ENCODE assay signal across 34 cellular contexts in genomic region chr17:47674503-47674902, GRCh38. TPM values are rescaled to one million over a fixed set of nuclear protein-coding genes. Genes with fewer than 3 reads are reported as not detected.
A peak's percentile ranks its signal among the peaks of the same experiment; 100 is the strongest.
DNase-seq lines count a peak whose midpoint lies in the region; ATAC-seq and TF ChIP-seq lines count a peak whose summit lies in the region.
"Had no signal": no experiment of that assay in that cellular context is flagged by ENCODE, and none has a peak within 500 bp of the region (broad histone marks: within the 10 kb centered on the region; RNA-seq: fewer than 3 reads in every experiment).

No MANE protein-coding gene starts in this region.

- H3K27me3 ChIP-seq in CD4-positive, alpha-beta T cell (ENCODE audit: control insufficient read depth, insufficient read depth, low read length), result no peaks in the 10 kb centered on the region
- no peaks in the 10 kb centered on the region for H3K27me3 ChIP-seq in colonic mucosa
- H3K27me3 ChIP-seq: esophagus muscularis mucosa, foreskin keratinocyte, heart left ventricle had no signal

- no peaks in the 10 kb centered on the region for H3K9me3 ChIP-seq in CD4-positive, alpha-beta T cell (ENCODE audit: control insufficient read depth, low read length)
- H3K9me3 ChIP-seq in colonic mucosa, result no peaks in the 10 kb centered on the region
- H3K9me3 ChIP-seq: esophagus muscularis mucosa, heart left ventricle, lower lobe of right lung had no signal

- H3K4me3 Mint-ChIP-seq in activated CD4-positive, alpha-beta T cell treated with anti-CD3 and anti-CD28 coated beads for 36 hours, result no peak overlapping the region
- no peak overlapping the region for H3K4me3 Mint-ChIP-seq in CD4-positive, alpha-beta T cell
- no peak overlapping the region for H3K4me3 Mint-ChIP-seq in activated CD8-positive, alpha-beta T cell treated with anti-CD3 and anti-CD28 coated beads for 36 hours
- no peak overlapping the region for H3K4me3 Mint-ChIP-seq in natural killer cell
- H3K4me3 Mint-ChIP-seq: activated naive CD8-positive, alpha-beta T cell treated with anti-CD3 and anti-CD28 coated beads, Interleukin-2, amount 10 ng/mL, durations not matched to agents 7 days and 5 days; CD14-positive monocyte; dendritic cell treated with granulocyte-macrophage colony-stimulating factor and Interleukin-4, amounts not matched to agents 40 ng/mL and 50 ng/mL, for 4 days; GM23338; stimulated activated memory B cell treated with anti-CD40 and anti-IgM and Interleukin-4, amounts not matched to agents 10 μg/mL and 1 μg/mL and 100 μg/mL, for 72 hours had no signal

- intact Hi-C loops in activated CD4-positive, alpha-beta T cell treated with anti-CD3 and anti-CD28 coated beads for 36 hours (cut with DNase I, micrococcal nuclease), result no loop called here
- intact Hi-C loops in CD4-positive, alpha-beta T cell (cut with DNase I, micrococcal nuclease), result no loop called here
- intact Hi-C loops in activated CD8-positive, alpha-beta T cell treated with anti-CD3 and anti-CD28 coated beads for 36 hours (cut with micrococcal nuclease), result no loop called here
- intact Hi-C loops in natural killer cell (cut with micrococcal nuclease), result no loop called here
- intact Hi-C loops in colonic mucosa (cut with DNase I), result no loop called here

- DNase-seq in activated CD4-positive, alpha-beta T cell treated with anti-CD3 and anti-CD28 coated beads for 36 hours, result no peak
- DNase-seq in activated CD4-positive, alpha-beta T cell treated with anti-CD3 and anti-CD28 coated beads, Interleukin-2, amount 50 U/mL, for 4 hours, result no peak
- no peak for DNase-seq in CD4-positive, alpha-beta T cell
- no peak for DNase-seq in activated CD8-positive, alpha-beta T cell treated with anti-CD3 and anti-CD28 coated beads for 36 hours
- no peak for DNase-seq in natural killer cell
- no peak for DNase-seq in colonic mucosa
- DNase-seq in activated effector memory CD4-positive, alpha-beta T cell treated with anti-CD3 and anti-CD28 coated beads, Interleukin-2, amount 50 U/mL, for 16 hours, result no peak
- no peak for DNase-seq in omental fat pad (ENCODE audit: low spot score)
- DNase-seq: activated CD4-positive, alpha-beta T cell treated with anti-CD3 and anti-CD28 coated beads, Interleukin-2, amount 50 U/mL, for 1 hour; activated naive CD8-positive, alpha-beta T cell treated with anti-CD3 and anti-CD28 coated beads, Interleukin-2, amount 10 ng/mL, durations not matched to agents 7 days and 5 days; central memory CD4-positive, alpha-beta T cell; EL; foreskin keratinocyte; heart left ventricle; IMR-90; kidney glomerular epithelial cell; lower lobe of right lung; NCI-H1092 treated with DMSO at 0.1 percent for 48 hours; NCI-H187 treated with DMSO at 0.1 percent for 48 hours; NCI-H2171 treated with DMSO at 0.1 percent for 48 hours; NCI-H524; right cardiac atrium; SIG-M5; stimulated activated CD4-positive, alpha-beta T cell treated with anti-CD3 and anti-CD28 coated beads, Interleukin-12 subunit alpha, Interleukin-12 subunit beta, amount 100 ng/mL, for 4 hours; stimulated activated CD4-positive, alpha-beta T cell treated with anti-CD3 and anti-CD28 coated beads, Interleukin-4, amount 100 ng/mL, for 24 hours; T-helper 9 cell; WERI-Rb-1 had no signal

- no peak overlapping the region for H3K27ac ChIP-seq in CD4-positive, alpha-beta T cell (ENCODE audit: low read depth, low read length)
- H3K27ac ChIP-seq in colonic mucosa, result no peak overlapping the region
- H3K27ac ChIP-seq: 22Rv1, esophagus muscularis mucosa, foreskin keratinocyte, heart left ventricle, lower lobe of right lung, WERI-Rb-1 had no signal

- H3K9me3 Mint-ChIP-seq in activated CD4-positive, alpha-beta T cell treated with anti-CD3 and anti-CD28 coated beads for 36 hours (ENCODE audit: low read depth), result no peaks in the 10 kb centered on the region
- H3K9me3 Mint-ChIP-seq in CD4-positive, alpha-beta T cell, result no peaks in the 10 kb centered on the region
- no peaks in the 10 kb centered on the region for H3K9me3 Mint-ChIP-seq in activated CD8-positive, alpha-beta T cell treated with anti-CD3 and anti-CD28 coated beads for 36 hours
- H3K9me3 Mint-ChIP-seq in natural killer cell, result no peaks in the 10 kb centered on the region
- H3K9me3 Mint-ChIP-seq: activated naive CD8-positive, alpha-beta T cell treated with anti-CD3 and anti-CD28 coated beads, Interleukin-2, amount 10 ng/mL, durations not matched to agents 7 days and 5 days; CD14-positive monocyte; dendritic cell treated with granulocyte-macrophage colony-stimulating factor and Interleukin-4, amounts not matched to agents 40 ng/mL and 50 ng/mL, for 4 days; GM23338; stimulated activated memory B cell treated with anti-CD40 and anti-IgM and Interleukin-4, amounts not matched to agents 10 μg/mL and 1 μg/mL and 100 μg/mL, for 72 hours had no signal

- CTCF ChIA-PET in activated CD4-positive, alpha-beta T cell treated with anti-CD3 and anti-CD28 coated beads for 36 hours (lab: Charles Lee), result interaction anchor here (0.7 to 9.3 kb wide), 10 partner anchors 9 to 116 kb away, joined by 3 to 68 read pairs (median 3); no protein-coding TSS in a partner anchor
- CTCF ChIA-PET in CD4-positive, alpha-beta T cell (lab: Charles Lee), result interaction anchor here (0.9 to 1.1 kb wide), 2 partner anchors 10 to 58 kb away, joined by 3 to 7 read pairs; partner anchors contain the start of gene TBX21
- CTCF ChIA-PET in activated CD8-positive, alpha-beta T cell treated with anti-CD3 and anti-CD28 coated beads for 36 hours (lab: Charles Lee), result interaction anchor here (0.7 to 2.1 kb wide), 8 partner anchors 10 to 127 kb away, joined by 3 to 28 read pairs (median 4); no protein-coding TSS in a partner anchor

- H3K9ac ChIP-seq in colonic mucosa (ENCODE audit: low read depth in 2 of 2, low read length in 2 of 2), result no peak overlapping the region

- no peaks in the 10 kb centered on the region for H3K4me1 ChIP-seq in colonic mucosa
- H3K4me1 ChIP-seq: esophagus muscularis mucosa, foreskin keratinocyte had no signal

- peak; percentile 51 for ATAC-seq in activated CD4-positive, alpha-beta T cell treated with anti-CD3 and anti-CD28 coated beads for 36 hours
- no peak for ATAC-seq in CD4-positive, alpha-beta T cell (ENCODE audit: poor library complexity)
- ATAC-seq in activated CD8-positive, alpha-beta T cell treated with anti-CD3 and anti-CD28 coated beads for 36 hours, result no peak
- ATAC-seq in natural killer cell, result no peak
- no peak for ATAC-seq in omental fat pad (ENCODE audit: low FRiP score)
- ATAC-seq: foreskin keratinocyte; GM23338; lower lobe of right lung; right cardiac atrium; stimulated activated memory B cell treated with anti-CD40 and anti-IgM and Interleukin-4, amounts not matched to agents 10 μg/mL and 1 μg/mL and 100 μg/mL, for 72 hours had no signal

- peaks cover 89% of the 10 kb centered on the region for H3K36me3 Mint-ChIP-seq in activated CD4-positive, alpha-beta T cell treated with anti-CD3 and anti-CD28 coated beads for 36 hours (ENCODE audit: low read depth)
- H3K36me3 Mint-ChIP-seq in CD4-positive, alpha-beta T cell (ENCODE audit: low read depth), result peaks cover 95% of the 10 kb centered on the region
- peaks cover 82% of the 10 kb centered on the region for H3K36me3 Mint-ChIP-seq in activated CD8-positive, alpha-beta T cell treated with anti-CD3 and anti-CD28 coated beads for 36 hours (ENCODE audit: low read depth)
- peaks cover 45% of the 10 kb centered on the region for H3K36me3 Mint-ChIP-seq in natural killer cell

- TF ChIP-seq CTCF in CD4-positive, alpha-beta T cell (IDR thresholded peaks at IDR 0.05), result no peak
- TF ChIP-seq CTCF in activated CD8-positive, alpha-beta T cell treated with anti-CD3 and anti-CD28 coated beads for 36 hours (IDR thresholded peaks at IDR 0.05), result no peak
- TF ChIP-seq CTCF in natural killer cell (IDR thresholded peaks at IDR 0.05), result no peak
- TF ChIP-seq CTCF in colonic mucosa (IDR thresholded peaks at IDR 0.05), result no peak
- no peak for TF ChIP-seq CTCF in omental fat pad (IDR thresholded peaks at IDR 0.05)

- peaks cover 27% of the 10 kb centered on the region for H3K4me1 Mint-ChIP-seq in activated CD4-positive, alpha-beta T cell treated with anti-CD3 and anti-CD28 coated beads for 36 hours
- H3K4me1 Mint-ChIP-seq in CD4-positive, alpha-beta T cell (ENCODE audit: low read depth), result peaks cover 20% of the 10 kb centered on the region
- H3K4me1 Mint-ChIP-seq in activated CD8-positive, alpha-beta T cell treated with anti-CD3 and anti-CD28 coated beads for 36 hours (ENCODE audit: low read depth), result peaks cover 35% of the 10 kb centered on the region
- H3K4me1 Mint-ChIP-seq in natural killer cell, result peaks cover 5 to 8% of the 10 kb centered on the region in 2 donors
- H3K4me1 Mint-ChIP-seq: GM23338 had no signal

- POLR2A ChIA-PET in activated CD4-positive, alpha-beta T cell treated with anti-CD3 and anti-CD28 coated beads for 36 hours (lab: Charles Lee), result interaction anchor here (1.0 kb wide), 1 partner anchor 18 kb away, joined by 5 read pairs; no protein-coding TSS in a partner anchor
- POLR2A ChIA-PET in CD4-positive, alpha-beta T cell (lab: Charles Lee), result interaction anchor here (1.0 to 2.0 kb wide), 2 partner anchors 11 to 25 kb away, joined by 3 to 7 read pairs; partner anchors contain the start of gene KPNB1
- POLR2A ChIA-PET in activated CD8-positive, alpha-beta T cell treated with anti-CD3 and anti-CD28 coated beads for 36 hours (lab: Charles Lee), result interaction anchor here (0.7 to 26.8 kb wide), 4 partner anchors 11 to 59 kb away, joined by 3 to 583 read pairs (median 4); partner anchors contain the start of genes KPNB1 and TBX21

- H3K36me3 ChIP-seq in colonic mucosa, result peaks cover 49% of the 10 kb centered on the region

- H3K4me3 ChIP-seq in colonic mucosa, result no peak overlapping the region
- H3K4me3 ChIP-seq: esophagus muscularis mucosa, GM23338, heart left ventricle, lower lobe of right lung had no signal

- H3K27me3 Mint-ChIP-seq in activated CD4-positive, alpha-beta T cell treated with anti-CD3 and anti-CD28 coated beads for 36 hours, result no peaks in the 10 kb centered on the region
- no peaks in the 10 kb centered on the region for H3K27me3 Mint-ChIP-seq in CD4-positive, alpha-beta T cell
- no peaks in the 10 kb centered on the region for H3K27me3 Mint-ChIP-seq in activated CD8-positive, alpha-beta T cell treated with anti-CD3 and anti-CD28 coated beads for 36 hours
- no peaks in the 10 kb centered on the region for H3K27me3 Mint-ChIP-seq in natural killer cell (ENCODE audit: low read depth in 2 of 2)
- H3K27me3 Mint-ChIP-seq: activated naive CD8-positive, alpha-beta T cell treated with anti-CD3 and anti-CD28 coated beads, Interleukin-2, amount 10 ng/mL, durations not matched to agents 7 days and 5 days; dendritic cell treated with granulocyte-macrophage colony-stimulating factor and Interleukin-4, amounts not matched to agents 40 ng/mL and 50 ng/mL, for 4 days; stimulated activated memory B cell treated with anti-CD40 and anti-IgM and Interleukin-4, amounts not matched to agents 10 μg/mL and 1 μg/mL and 100 μg/mL, for 72 hours had no signal

- H3K27ac Mint-ChIP-seq in activated CD4-positive, alpha-beta T cell treated with anti-CD3 and anti-CD28 coated beads for 36 hours, result peak overlapping the region; percentile 60
- H3K27ac Mint-ChIP-seq in CD4-positive, alpha-beta T cell, result peak overlapping the region; percentile 35
- peak overlapping the region; percentile 68 for H3K27ac Mint-ChIP-seq in activated CD8-positive, alpha-beta T cell treated with anti-CD3 and anti-CD28 coated beads for 36 hours
- peak overlapping the region; percentile 15 to 28 for H3K27ac Mint-ChIP-seq in natural killer cell
- H3K27ac Mint-ChIP-seq: activated naive CD8-positive, alpha-beta T cell treated with anti-CD3 and anti-CD28 coated beads, Interleukin-2, amount 10 ng/mL, durations not matched to agents 7 days and 5 days; dendritic cell treated with granulocyte-macrophage colony-stimulating factor and Interleukin-4, amounts not matched to agents 40 ng/mL and 50 ng/mL, for 4 days; GM23338; stimulated activated memory B cell treated with anti-CD40 and anti-IgM and Interleukin-4, amounts not matched to agents 10 μg/mL and 1 μg/mL and 100 μg/mL, for 72 hours had no signal

RNA-seq across cellular contexts. Expression of gene TBKBP1, which starts 19.5 kb away (rescaled TPM):
- 10 to 100 TPM; 21.8 to 23.1 TPM for total RNA-seq in activated CD4-positive, alpha-beta T cell treated with anti-CD3 and anti-CD28 coated beads for 36 hours
- total RNA-seq in CD4-positive, alpha-beta T cell, result 1 to 10 TPM; 2.4 to 3.0 TPM
- total RNA-seq in activated CD8-positive, alpha-beta T cell treated with anti-CD3 and anti-CD28 coated beads for 36 hours, result 10 to 100 TPM; 12.4 to 13.6 TPM
- 10 to 100 TPM; 21.4 to 38.9 (median 37.6) TPM for total RNA-seq in natural killer cell
- total RNA-seq in colonic mucosa, result 1 to 10 TPM; 1.3 to 2.9 TPM
- 10 to 100 TPM in 3 of 4 donors, 1 to 10 TPM in 1; 4.0 to 15.6 (median 10.5) TPM for total RNA-seq in omental fat pad

RNA-seq across cellular contexts. Expression of gene KPNB1, which starts 24.8 kb away (rescaled TPM):
- total RNA-seq in activated CD4-positive, alpha-beta T cell treated with anti-CD3 and anti-CD28 coated beads for 36 hours, result 100 to 1,000 TPM; 640 to 656 TPM
- 100 to 1,000 TPM; 145 to 151 TPM for total RNA-seq in CD4-positive, alpha-beta T cell
- total RNA-seq in activated CD8-positive, alpha-beta T cell treated with anti-CD3 and anti-CD28 coated beads for 36 hours, result 100 to 1,000 TPM; 589 to 605 TPM
- total RNA-seq in natural killer cell, result 100 to 1,000 TPM; 236 to 273 (median 259) TPM
- 100 to 1,000 TPM; 247 to 356 TPM for total RNA-seq in colonic mucosa
- 100 to 1,000 TPM; 193 to 335 (median 207) TPM for total RNA-seq in omental fat pad

RNA-seq across cellular contexts. Expression of gene TBX21, which starts 58.5 kb away (rescaled TPM):
- total RNA-seq in activated CD4-positive, alpha-beta T cell treated with anti-CD3 and anti-CD28 coated beads for 36 hours, result 10 to 100 TPM; 73.4 to 76.8 TPM
- total RNA-seq in CD4-positive, alpha-beta T cell, result 10 to 100 TPM; 10.6 to 12.3 TPM
- total RNA-seq in activated CD8-positive, alpha-beta T cell treated with anti-CD3 and anti-CD28 coated beads for 36 hours, result 10 to 100 TPM; 53.0 to 56.9 TPM
- total RNA-seq in natural killer cell (100 to 1,000 TPM; 234 to 328 (median 257) TPM), colonic mucosa (under 1 TPM; 0.40 to 0.49 TPM), omental fat pad (1 to 10 TPM in 3 of 4 donors, under 1 TPM in 1; 0.46 to 4.6 (median 2.0) TPM)
- total RNA-seq: astrocyte, foreskin keratinocyte, GM23338, IMR-90 had no signal

Comparison
In these comparisons a context has a peak if more than half of its experiments do, and no peak if none do; other contexts are left out.
1. RNA of gene TBX21, which starts 58.5 kb away (total RNA-seq): 234 to 328 TPM in natural killer cell, 73.4 to 76.8 TPM in activated CD4-positive, alpha-beta T cell treated with anti-CD3 and anti-CD28 coated beads for 36 hours and 53.0 to 56.9 TPM in activated CD8-positive, alpha-beta T cell treated with anti-CD3 and anti-CD28 coated beads for 36 hours; 10.6 to 12.3 TPM in CD4-positive, alpha-beta T cell, 0.46 to 4.6 TPM in omental fat pad and 0.40 to 0.49 TPM in colonic mucosa; every median in the first group is over 4 times any median in the second.
2. Peak in every context shown above with its lines, with median percentiles within 50 percentile points of each other: H3K27ac Mint-ChIP-seq.